In the genomic region with DNA sequence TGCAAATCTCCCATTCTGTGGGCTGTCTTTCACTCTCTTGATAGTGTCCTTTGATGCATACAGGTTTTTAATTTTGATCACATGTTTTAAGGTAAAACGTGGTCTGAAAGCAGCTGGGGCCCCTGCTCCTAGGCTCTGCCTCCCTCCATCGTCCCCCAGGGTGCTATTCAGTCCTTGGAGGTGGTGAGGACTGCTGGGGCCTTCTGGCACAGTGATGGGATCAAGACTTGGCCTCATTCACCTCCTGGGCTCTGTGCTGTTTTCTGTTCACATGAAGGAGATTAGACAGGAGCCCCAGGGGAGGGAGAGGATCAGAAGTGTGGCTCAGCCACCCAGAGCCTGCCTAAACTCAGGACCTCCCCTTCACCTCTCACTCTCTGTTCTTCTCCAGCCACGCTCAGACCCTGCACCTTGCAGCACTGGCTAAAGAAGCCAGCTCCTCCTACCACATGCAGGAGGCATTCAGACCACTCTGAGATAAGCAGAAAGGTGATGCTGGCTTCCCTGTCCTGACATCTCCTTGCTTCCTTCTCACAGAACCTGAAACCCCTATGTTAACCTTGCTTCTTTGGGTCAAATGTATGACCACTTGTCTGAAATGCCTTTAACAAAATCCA, we compare ENCODE assay signal across 13 cellular contexts. TPM values are rescaled to one million over a fixed set of nuclear protein-coding genes. Genes with fewer than 3 reads are reported as not detected.
A peak's percentile ranks its signal among the peaks of the same experiment; 100 is the strongest.
DNase-seq lines count a peak whose midpoint lies in the region; ATAC-seq, FAIRE-seq and TF ChIP-seq lines count a peak whose summit lies in the region.
"Had no signal": no experiment of that assay in that cellular context is flagged by ENCODE, and none has a peak within 500 bp of the region (broad histone marks: within the 10 kb centered on the region; RNA-seq: fewer than 3 reads in every experiment).

No MANE protein-coding gene starts in this region.

- no peak overlapping the region for H3K4me2 ChIP-seq in IMR-90 (ENCODE audit: low read depth, low read length)
- peak overlapping the region; percentile 29 to 45 for H3K4me2 ChIP-seq in H1 (ENCODE audit: insufficient read depth in 1 of 2, low read depth in 2 of 2, low read length in 2 of 2)
- H3K4me2 ChIP-seq: BLaER1 treated with 17β-estradiol and CSF1 and Interleukin-3, amounts not matched to agents 10 nM and 100 nM had no signal

- no peak overlapping the region for H3K14ac ChIP-seq in IMR-90 (replicated peaks; ENCODE audit: low read depth, low read length)
- no peak overlapping the region for H3K14ac ChIP-seq in H1 (ENCODE audit: insufficient read length)

- H2BK120ac ChIP-seq in IMR-90 (ENCODE audit: low read depth, low read length) (no peak overlapping the region), H1 (replicated peaks; ENCODE audit: low read depth, low read length) (no peak overlapping the region)

- H3K4me3 ChIP-seq in IMR-90 (ENCODE audit: insufficient read depth, low read depth, low read length): no peak overlapping the region
- H3K4me3 ChIP-seq in H1 (ENCODE audit: extremely low read depth in 1 of 4, insufficient read depth in 2 of 4, low read depth in 3 of 4, low read length in 4 of 4): peak overlapping the region in 1 of 4 experiments; percentile 11; a peak in 1 of 8 replicates
- H3K4me3 ChIP-seq: BLaER1 treated with 17β-estradiol and CSF1 and Interleukin-3, amounts not matched to agents 10 nM and 100 nM; HAP-1 had no signal

- intact Hi-C loops in IMR-90 (cut with micrococcal nuclease): no loop called here
- intact Hi-C loops in natural killer cell (cut with micrococcal nuclease): no loop called here

- H2BK5ac ChIP-seq in IMR-90 (ENCODE audit: low read depth, low read length, poor library complexity, severe bottlenecking) (no peak overlapping the region), H1 (ENCODE audit: low read depth, low read length) (peak overlapping the region; percentile 5; the same call in 1 of the 2 replicates)

- H2BK20ac ChIP-seq in IMR-90 (ENCODE audit: low read depth, low read length) (no peak overlapping the region), H1 (ENCODE audit: low read length) (0 out of 2 replicates have a peak overlapping the region, but pooled peaks have one; percentile 9)

- TF ChIP-seq POLR2A in IMR-90 (IDR thresholded peaks at IDR 0.05; ENCODE audit: low read depth, low read length) (no peak), H1 (IDR thresholded peaks at IDR 0.05; ENCODE audit: control extremely low read depth in 1 of 2, low read depth in 2 of 2, low read length in 2 of 2) (no peak), GM12891 (IDR thresholded peaks at IDR 0.05; ENCODE audit: low read depth, low read length) (no peak)

- no peaks in the 10 kb centered on the region for H3K27me3 Mint-ChIP-seq in natural killer cell (ENCODE audit: low read depth in 2 of 2)

- H3K56ac ChIP-seq in IMR-90 (ENCODE audit: extremely low read depth, insufficient read depth, low read length) (no peak overlapping the region), H1 (replicated peaks; ENCODE audit: insufficient read length, low read depth, low read length) (no peak overlapping the region)

- 0 out of 2 replicates have a peak, but pooled peaks cover 1% of the 10 kb centered on the region for H3K36me3 ChIP-seq in IMR-90 (ENCODE audit: control insufficient read depth, insufficient read depth, low read length)
- H3K36me3 ChIP-seq in H1 (ENCODE audit: control insufficient read depth in 2 of 4, insufficient read depth in 4 of 4, low read length in 3 of 4): no peaks in the 10 kb centered on the region; a peak in 1 of 8 replicates
- H3K36me3 ChIP-seq: BLaER1 treated with 17β-estradiol and CSF1 and Interleukin-3, amounts not matched to agents 10 nM and 100 nM; HAP-1 had no signal

- H3K4me1 Mint-ChIP-seq in natural killer cell: no peaks in the 10 kb centered on the region

- no peak overlapping the region for H2AK9ac ChIP-seq in IMR-90 (replicated peaks; ENCODE audit: low read depth, low read length, poor library complexity)

- POLR2A ChIA-PET in IMR-90 (lab: Charles Lee; ENCODE audit: unreplicated experiment) (no interaction called here), H1 (lab: Charles Lee; ENCODE audit: partially characterized antibody) (interaction anchor here (0.7 to 1.5 kb wide), 4 partner anchors 10 to 27 kb away, joined by 3 to 4 read pairs (median 4); no protein-coding TSS in a partner anchor)

- H3K4me1 ChIP-seq in IMR-90 (ENCODE audit: control insufficient read depth, insufficient read depth, low read length) (0 out of 2 replicates have a peak, but pooled peaks cover 2% of the 10 kb centered on the region), H1 (replicated peaks in 1 of 4; ENCODE audit: control insufficient read depth in 3 of 4, insufficient read depth in 4 of 4, low read length in 3 of 4) (peaks cover 11 to 20% (median 14%) of the 10 kb centered on the region in 4 experiments)

- no peaks in the 10 kb centered on the region for H3K9me3 Mint-ChIP-seq in natural killer cell

- H4K5ac ChIP-seq in IMR-90 (ENCODE audit: low read depth, low read length) (no peak overlapping the region), H1 (ENCODE audit: insufficient read length, low read depth, low read length) (peak overlapping the region; percentile 1)

- no peak overlapping the region; the same call in 1 of the 2 replicates for H2BK12ac ChIP-seq in H1 (ENCODE audit: low read depth, low read length)

- no peak overlapping the region for H3K4me3 Mint-ChIP-seq in natural killer cell

- H3K36me3 Mint-ChIP-seq in natural killer cell: no peaks in the 10 kb centered on the region

- H4K20me1 ChIP-seq in IMR-90 (ENCODE audit: insufficient read depth, low read length) (no peaks in the 10 kb centered on the region), H1 (replicated peaks in 1 of 2; ENCODE audit: control insufficient read depth in 1 of 2, insufficient read depth in 2 of 2, low read length in 2 of 2) (no peaks in the 10 kb centered on the region)
- H4K20me1 ChIP-seq: BLaER1 treated with 17β-estradiol and CSF1 and Interleukin-3, amounts not matched to agents 10 nM and 100 nM had no signal

- H3K27ac ChIP-seq in IMR-90 (ENCODE audit: insufficient read depth, low read length): no peak overlapping the region
- H3K27ac ChIP-seq in H1 (ENCODE audit: low read depth, low read length): no peak overlapping the region
- H3K27ac ChIP-seq: BLaER1 treated with 17β-estradiol and CSF1 and Interleukin-3, amounts not matched to agents 10 nM and 100 nM had no signal

- H3K79me1 ChIP-seq in IMR-90 (ENCODE audit: low read depth in 1 of 2, low read length in 2 of 2) (no peaks in the 10 kb centered on the region), H1 (ENCODE audit: low read depth, low read length) (no peaks in the 10 kb centered on the region)

- in situ Hi-C loops in IMR-90 (cut with MboI; ENCODE audit: low sequenced_read_pairs): no loop called here

- no peaks in the 10 kb centered on the region for H3K27me3 ChIP-seq in IMR-90 (ENCODE audit: control insufficient read depth, insufficient read depth, low read length)
- no peaks in the 10 kb centered on the region for H3K27me3 ChIP-seq in H1 (replicated peaks in 1 of 4; ENCODE audit: control insufficient read depth in 3 of 4, extremely low read depth in 1 of 4, insufficient read depth in 3 of 4, low read length in 3 of 4)
- H3K27me3 ChIP-seq: BLaER1 treated with 17β-estradiol and CSF1 and Interleukin-3, amounts not matched to agents 10 nM and 100 nM had no signal

- H3K18ac ChIP-seq in IMR-90 (ENCODE audit: low read depth, low read length) (no peak overlapping the region), H1 (ENCODE audit: extremely low read depth, low read length) (peak overlapping the region; percentile 3; the same call in 1 of the 2 replicates)

- no peak for ATAC-seq in IMR-90 (ENCODE audit: low read depth)
- no peak for ATAC-seq in left lobe of liver
- ATAC-seq in natural killer cell: no peak
- ATAC-seq: PC-3 had no signal

- H4K91ac ChIP-seq in IMR-90 (ENCODE audit: insufficient read depth, low read depth, low read length) (no peak overlapping the region), H1 (replicated peaks; ENCODE audit: insufficient read length, low read length) (peak overlapping the region; percentile 56)

- WGBS in IMR-90 (ENCODE audit: extremely low coverage in 2 of 2, insufficient read length in 1 of 2), 2 experiments: no CpG with 5 or more reads among the region's 3 CpGs
- 45% methylated on average over 3 of the region's 3 CpGs; no CpG with 5 or more reads in 1 of the 2 experiments for WGBS in H1 (ENCODE audit: extremely low coverage in 1 of 2, insufficient coverage in 1 of 2, insufficient read length in 1 of 2, insufficient replicate concordance in 2 of 2, low coverage in 1 of 2, low lambda C conversion rate in 2 of 2, missing lambda C conversion rate in 1 of 2), 2 experiments

- H3K23ac ChIP-seq in IMR-90 (ENCODE audit: low read depth, low read length) (0 out of 2 replicates have a peak overlapping the region, but pooled peaks have one; percentile 5), H1 (ENCODE audit: insufficient read length) (no peak overlapping the region)

- peak; percentile 77 for DNase-seq in D341Med (ENCODE audit: low spot score)
- no peak for DNase-seq in IMR-90
- no peak for DNase-seq in H1 (ENCODE audit: low read depth in 1 of 2, low spot score in 2 of 2)
- DNase-seq in left lobe of liver (ENCODE audit: low spot score): peak; percentile 10
- DNase-seq in natural killer cell: no peak
- DNase-seq in NCI-H1105 (lab: John Stamatoyannopoulos, UW): no peak
- DNase-seq in GM12891 (ENCODE audit: insufficient read length, low spot score): no peak
- DNase-seq in nucleus accumbens (lab: John Stamatoyannopoulos, UW): no peak
- DNase-seq: NCI-H2227 treated with DMSO at 0.1 percent for 48 hours, NCI-H526, PC-3 had no signal

- H3K9me1 ChIP-seq in IMR-90 (ENCODE audit: insufficient read depth, low read length): peaks cover 4% of the 10 kb centered on the region

- H3K4ac ChIP-seq in IMR-90 (ENCODE audit: low read depth, low read length) (no peak overlapping the region), H1 (replicated peaks; ENCODE audit: insufficient read length, low read depth, low read length) (no peak overlapping the region)

- CTCF ChIA-PET in IMR-90 (lab: Yijun Ruan, JAX) (interaction anchor here (0.6 kb wide), 1 partner anchor 58 kb away, joined by 3 read pairs; no protein-coding TSS in a partner anchor), H1 (lab: Charles Lee; ENCODE audit: partially characterized antibody) (interaction anchor here (0.7 to 0.8 kb wide), 2 partner anchors 19 to 626 kb away, joined by 3 read pairs; no protein-coding TSS in a partner anchor)

- H2BK15ac ChIP-seq in IMR-90 (ENCODE audit: low read depth, low read length) (no peak overlapping the region), H1 (ENCODE audit: low read length) (peak overlapping the region; percentile 14; the same call in 1 of the 2 replicates)

- H3K79me2 ChIP-seq in H1 (ENCODE audit: control insufficient read depth in 1 of 2, insufficient read depth in 2 of 2, low read length in 2 of 2): no peaks in the 10 kb centered on the region

- H2AFZ ChIP-seq in IMR-90 (replicated peaks; ENCODE audit: low read length, poor library complexity) (no peak overlapping the region), H1 (ENCODE audit: low read length) (peak overlapping the region; percentile 3; the same call in 1 of the 2 replicates)

- FAIRE-seq in H1 (lab: Jason Lieb, UNC) (no peak), GM12891 (lab: Jason Lieb, UNC) (no peak)

- H4K8ac ChIP-seq in IMR-90 (ENCODE audit: low read depth in 2 of 2, low read length in 2 of 2) (no peak overlapping the region), H1 (ENCODE audit: extremely low read depth, insufficient read depth, low read length) (no peak overlapping the region)

- TF ChIP-seq CTCF in IMR-90 (conservative IDR thresholded peaks at IDR 0.05; ENCODE audit: low read depth, low read length) (no peak), H1 (IDR thresholded peaks at IDR 0.05; ENCODE audit: control extremely low read depth in 1 of 3, insufficient read depth in 1 of 3, low read depth in 1 of 3, low read length in 3 of 3) (no peak), natural killer cell (IDR thresholded peaks at IDR 0.05) (no peak)

- no peak for TF ChIP-seq EP300 in H1 (IDR thresholded peaks at IDR 0.05; ENCODE audit: borderline replicate concordance in 1 of 2, low read depth in 2 of 2, low read length in 2 of 2)

- no TSS peak for BruUV-seq in IMR-90 (replicated peaks; lab: Mats Ljungman, UMichigan)

- dilution Hi-C loops in IMR-90 (cut with HindIII; ENCODE audit: low sequenced_read_pairs, unreplicated experiment): no loop called here

- H2AK5ac ChIP-seq in IMR-90 (ENCODE audit: low read depth, low read length): 0 out of 2 replicates have a peak overlapping the region, but pooled peaks have one; percentile 13
- 0 out of 2 replicates have a peak overlapping the region, but pooled peaks have one; percentile 41 for H2AK5ac ChIP-seq in H1 (ENCODE audit: low read depth, low read length)

- no peak overlapping the region for H3K27ac Mint-ChIP-seq in natural killer cell

- no peak overlapping the region for H3K9ac ChIP-seq in IMR-90 (ENCODE audit: low read depth, low read length)
- no peak overlapping the region; a peak in 1 of 7 replicates for H3K9ac ChIP-seq in H1 (replicated peaks in 1 of 4; ENCODE audit: extremely low read depth in 1 of 4, low read depth in 3 of 4, low read length in 3 of 4)
- H3K9ac ChIP-seq: BLaER1 treated with 17β-estradiol and CSF1 and Interleukin-3, amounts not matched to agents 10 nM and 100 nM had no signal

- no peaks in the 10 kb centered on the region for H3K9me3 ChIP-seq in IMR-90 (ENCODE audit: control insufficient read depth, insufficient read depth, low read length)
- H3K9me3 ChIP-seq in H1 (ENCODE audit: insufficient read depth in 2 of 2, low read depth in 1 of 2, low read length in 1 of 2): no peaks in the 10 kb centered on the region
- H3K9me3 ChIP-seq: BLaER1 treated with 17β-estradiol and CSF1 and Interleukin-3, amounts not matched to agents 10 nM and 100 nM; HAP-1 had no signal

- no peaks in the 10 kb centered on the region for H3K23me2 ChIP-seq in H1 (ENCODE audit: low read depth, low read length)

- TF ChIP-seq RAD21 in IMR-90 (IDR thresholded peaks at IDR 0.05; ENCODE audit: low read length) (no peak), H1 (IDR thresholded peaks at IDR 0.05 in 1 of 2, conservative IDR thresholded peaks at IDR 0.05 in 1 of 2; ENCODE audit: low read depth in 2 of 2, low read length in 2 of 2) (no peak)

RNA-seq across cellular contexts. Expression of gene PAQR5, which starts 43.9 kb away (rescaled TPM):
- total RNA-seq in IMR-90 (2012; rRNA removed) (2.7 and 3.3 TPM in 2 replicates), left lobe of liver (0.50 TPM), natural killer cell (1 to 10 TPM in 1 of 3 donors, under 1 TPM in 2; 0.40 to 1.1 (median 0.59) TPM)
- polyA plus RNA-seq in IMR-90 (2012; rRNA removed) (2.3 and 3.1 TPM in 2 replicates), H1 (2011; rRNA removed) (15.8 and 18.1 TPM in 2 replicates)
- polyA plus RNA-seq in IMR-90 (2012; cell fraction: cytosol; rRNA removed): 1.7 and 3.2 TPM in 2 replicates
- 0.87 and 1.6 TPM in 2 replicates for polyA plus RNA-seq in IMR-90 (2012; cell fraction: nucleus; rRNA removed; ENCODE audit: low replicate concordance)
- total RNA-seq in H1 (2021; fragmentation: NEBNext Ultra II Directional; extraction: Animal tissue kit (Norgen Biotek cat#: 25700)): 7.8 and 8.7 TPM in 2 replicates
- 10.0 TPM for polyA plus RNA-seq in H1 (2011; cell fraction: cytosol; rRNA removed)
- polyA plus RNA-seq in H1 (2011; cell fraction: nucleus; rRNA removed): 17.0 TPM
- polyA plus RNA-seq in H1 (2012, experiment 1 of 2): 5.8 to 8.4 TPM (median 7.3 TPM) in 4 replicates
- polyA plus RNA-seq in H1 (2012, experiment 2 of 2): 4.3 TPM
- 9.2 TPM for polyA plus RNA-seq in H1 (2013, experiment 1 of 2)
- 9.5 TPM for polyA plus RNA-seq in H1 (2013, experiment 2 of 2)
- 64.9 and 76.4 TPM in 2 replicates for polyA minus RNA-seq in H1 (2011; rRNA and poly(A)+ RNA removed)
- 8.6 TPM for polyA minus RNA-seq in H1 (2011; cell fraction: cytosol; rRNA and poly(A)+ RNA removed)
- 15.0 TPM for polyA minus RNA-seq in H1 (2011; cell fraction: nucleus; rRNA and poly(A)+ RNA removed)
- not detected for polyA plus RNA-seq in GM12891 (2012; ENCODE audit: low read depth, missing spikeins)

Comparison
In these comparisons a context has a peak if more than half of its experiments do, and no peak if none do; other contexts are left out.
1. DNase-seq: peak in D341Med (single experiment) and left lobe of liver (single experiment); none in IMR-90 (single experiment), H1 (0 of 2), natural killer cell (single experiment), NCI-H1105 (single experiment), GM12891 (single experiment) and nucleus accumbens (0 of 56).